Comparison of ENCODE assay signal across 1 cellular context in the genomic region with DNA sequence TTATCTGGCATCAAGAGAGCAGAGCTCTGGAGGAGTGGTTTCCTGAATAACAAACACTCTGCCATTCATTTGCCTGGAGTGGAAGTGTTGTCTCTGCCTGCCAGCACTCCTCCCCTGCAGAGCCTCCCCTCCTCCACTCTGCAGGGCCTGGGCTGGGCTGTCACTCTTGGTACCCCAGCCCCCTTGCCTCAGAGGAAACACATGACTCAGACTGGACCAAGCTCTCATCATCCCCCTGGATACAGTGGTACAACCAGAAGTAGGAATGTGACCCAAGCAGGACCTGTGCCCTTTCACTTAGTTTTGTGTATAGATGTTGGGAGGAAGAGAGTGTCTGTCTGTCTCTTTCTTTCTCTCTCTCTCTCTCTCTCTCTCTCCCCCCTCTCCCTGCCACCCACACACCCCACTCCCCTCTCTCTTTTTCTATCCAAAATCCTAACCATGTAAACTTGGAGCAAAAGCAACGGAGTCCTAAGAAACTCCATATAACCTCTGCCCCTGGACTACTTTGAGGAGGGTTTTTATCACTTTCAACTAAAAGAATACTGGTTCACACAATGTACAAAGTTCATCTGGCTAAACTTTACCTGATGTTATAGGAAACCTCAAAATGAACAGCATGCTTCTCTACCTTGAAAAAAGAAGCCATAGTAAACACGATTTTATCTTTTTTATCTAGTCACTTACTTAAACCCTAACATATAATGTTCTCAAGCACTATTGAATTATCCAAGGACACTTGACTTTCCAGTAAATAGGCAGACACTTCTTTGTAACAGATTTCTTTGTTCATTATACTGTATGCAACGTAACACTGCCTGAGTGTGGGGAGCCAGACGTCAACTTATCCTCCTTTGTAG.
TF ChIP-seq lines count a peak whose summit lies in the region.

No MANE protein-coding gene starts in this region.

TF ChIP-seq in HEK293, 187 proteins besides CTCF, POLR2A, EP300 and RAD21 (continued from another document and continues in another):
- TF ChIP-seq ZNF350 (tag by site-specific recombination; IDR thresholded peaks at IDR 0.05) (no peak), ZNF426 (tag by site-specific recombination; IDR thresholded peaks at IDR 0.05) (no peak), FEZF1 (tag by site-specific recombination; IDR thresholded peaks at IDR 0.05) (peak; percentile 97), ZIC2 (tag by site-specific recombination; IDR thresholded peaks at IDR 0.05) (peak; percentile 80), OSR2 (tag by site-specific recombination; IDR thresholded peaks at IDR 0.05) (0 out of 2 replicates have a peak, but pooled peaks have one; percentile 6), OVOL3 (tag by site-specific recombination; IDR thresholded peaks at IDR 0.05) (no peak), ZNF776 (tag by site-specific recombination; IDR thresholded peaks at IDR 0.05; ENCODE audit: borderline replicate concordance) (no peak), YY2 (tag by site-specific recombination; IDR thresholded peaks at IDR 0.05) (no peak), ZNF391 (tag by site-specific recombination; IDR thresholded peaks at IDR 0.05; ENCODE audit: borderline replicate concordance, low read depth) (no peak), ZNF629 (tag by site-specific recombination; IDR thresholded peaks at IDR 0.05) (0 out of 2 replicates have a peak, but pooled peaks have one; percentile 5), SP3 (tag by site-specific recombination; IDR thresholded peaks at IDR 0.05) (no peak), ZNF514 (tag by site-specific recombination; IDR thresholded peaks at IDR 0.05) (no peak), KLF7 (tag by site-specific recombination; IDR thresholded peaks at IDR 0.05; ENCODE audit: borderline replicate concordance) (no peak), ZNF747 (tag by site-specific recombination; IDR thresholded peaks at IDR 0.05) (no peak), ZFHX2 (tag by site-specific recombination; conservative IDR thresholded peaks at IDR 0.05) (peak; percentile 54; the same call in 1 of the 2 replicates), SCRT1 (tag by site-specific recombination; IDR thresholded peaks at IDR 0.05; ENCODE audit: borderline replicate concordance) (no peak), ZNF174 (tag by site-specific recombination; IDR thresholded peaks at IDR 0.05) (no peak), ZNF423 (tag by site-specific recombination; IDR thresholded peaks at IDR 0.05) (no peak), EGR2 (tag by site-specific recombination; IDR thresholded peaks at IDR 0.05; ENCODE audit: low read depth) (0 out of 2 replicates have a peak, but pooled peaks have one; percentile 32), ZNF184 (tag by site-specific recombination; IDR thresholded peaks at IDR 0.05) (no peak), WT1 (tag by site-specific recombination; IDR thresholded peaks at IDR 0.05) (peak; percentile 64; the same call in 1 of the 2 replicates), ZNF596 (tag by site-specific recombination; IDR thresholded peaks at IDR 0.05) (0 out of 2 replicates have a peak, but pooled peaks have one; percentile 63), KLF1 (tag by site-specific recombination; IDR thresholded peaks at IDR 0.05) (no peak), TCF7L2 (IDR thresholded peaks at IDR 0.05; ENCODE audit: borderline replicate concordance, low read depth, low read length) (no peak), ZNF843 (tag by site-specific recombination; IDR thresholded peaks at IDR 0.05) (0 out of 2 replicates have a peak, but pooled peaks have one; percentile 25), GLIS1 (tag by site-specific recombination; IDR thresholded peaks at IDR 0.05) (peak; percentile 94), ZNF274 (IDR thresholded peaks at IDR 0.05; ENCODE audit: low read length) (no peak), ZNF274 (tag by site-specific recombination; IDR thresholded peaks at IDR 0.05; ENCODE audit: borderline replicate concordance) (no peak), BCL11B (tag by site-specific recombination; IDR thresholded peaks at IDR 0.05; ENCODE audit: low read depth) (no peak), ZSCAN30 (tag by site-specific recombination; IDR thresholded peaks at IDR 0.05) (no peak), ZBTB20 (tag by site-specific recombination; IDR thresholded peaks at IDR 0.05) (peak; percentile 39; the same call in 1 of the 2 replicates), RBAK (tag by site-specific recombination; IDR thresholded peaks at IDR 0.05) (no peak), ZNF239 (tag by site-specific recombination; IDR thresholded peaks at IDR 0.05) (no peak), ZNF670 (tag by site-specific recombination; IDR thresholded peaks at IDR 0.05; ENCODE audit: low read depth) (no peak)
- TF ChIP-seq, protein P1, sequence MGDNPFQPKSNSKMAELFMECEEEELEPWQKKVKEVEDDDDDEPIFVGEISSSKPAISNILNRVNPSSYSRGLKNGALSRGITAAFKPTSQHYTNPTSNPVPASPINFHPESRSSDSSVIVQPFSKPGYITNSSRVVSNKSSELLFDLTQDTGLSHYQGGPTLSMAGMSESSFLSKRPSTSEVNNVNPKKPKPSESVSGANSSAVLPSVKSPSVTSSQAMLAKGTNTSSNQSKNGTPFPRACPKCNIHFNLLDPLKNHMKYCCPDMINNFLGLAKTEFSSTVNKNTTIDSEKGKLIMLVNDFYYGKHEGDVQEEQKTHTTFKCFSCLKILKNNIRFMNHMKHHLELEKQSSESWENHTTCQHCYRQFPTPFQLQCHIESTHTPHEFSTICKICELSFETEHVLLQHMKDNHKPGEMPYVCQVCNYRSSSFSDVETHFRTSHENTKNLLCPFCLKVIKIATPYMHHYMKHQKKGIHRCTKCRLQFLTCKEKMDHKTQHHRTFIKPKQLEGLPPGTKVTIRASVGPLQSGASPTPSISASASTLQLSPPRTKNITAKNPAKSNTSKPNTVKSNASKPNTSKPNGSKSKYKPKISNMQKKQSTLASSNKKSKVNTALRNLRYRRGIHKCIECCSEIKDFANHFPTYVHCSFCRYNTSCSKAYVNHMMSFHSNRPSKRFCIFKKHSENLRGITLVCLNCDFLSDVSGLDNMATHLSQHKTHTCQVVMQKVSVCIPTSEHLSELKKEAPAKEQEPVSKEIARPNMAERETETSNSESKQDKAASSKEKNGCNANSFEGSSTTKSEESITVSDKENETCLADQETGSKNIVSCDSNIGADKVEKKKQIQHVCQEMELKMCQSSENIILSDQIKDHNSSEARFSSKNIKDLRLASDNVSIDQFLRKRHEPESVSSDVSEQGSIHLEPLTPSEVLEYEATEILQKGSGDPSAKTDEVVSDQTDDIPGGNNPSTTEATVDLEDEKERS (tag by site-specific recombination; IDR thresholded peaks at IDR 0.05): no peak
- TF ChIP-seq, protein P2, sequence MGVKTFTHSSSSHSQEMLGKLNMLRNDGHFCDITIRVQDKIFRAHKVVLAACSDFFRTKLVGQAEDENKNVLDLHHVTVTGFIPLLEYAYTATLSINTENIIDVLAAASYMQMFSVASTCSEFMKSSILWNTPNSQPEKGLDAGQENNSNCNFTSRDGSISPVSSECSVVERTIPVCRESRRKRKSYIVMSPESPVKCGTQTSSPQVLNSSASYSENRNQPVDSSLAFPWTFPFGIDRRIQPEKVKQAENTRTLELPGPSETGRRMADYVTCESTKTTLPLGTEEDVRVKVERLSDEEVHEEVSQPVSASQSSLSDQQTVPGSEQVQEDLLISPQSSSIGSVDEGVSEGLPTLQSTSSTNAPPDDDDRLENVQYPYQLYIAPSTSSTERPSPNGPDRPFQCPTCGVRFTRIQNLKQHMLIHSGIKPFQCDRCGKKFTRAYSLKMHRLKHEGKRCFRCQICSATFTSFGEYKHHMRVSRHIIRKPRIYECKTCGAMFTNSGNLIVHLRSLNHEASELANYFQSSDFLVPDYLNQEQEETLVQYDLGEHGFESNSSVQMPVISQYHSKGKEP (tag by site-specific recombination; IDR thresholded peaks at IDR 0.05): no peak
- TF ChIP-seq, protein P3, sequence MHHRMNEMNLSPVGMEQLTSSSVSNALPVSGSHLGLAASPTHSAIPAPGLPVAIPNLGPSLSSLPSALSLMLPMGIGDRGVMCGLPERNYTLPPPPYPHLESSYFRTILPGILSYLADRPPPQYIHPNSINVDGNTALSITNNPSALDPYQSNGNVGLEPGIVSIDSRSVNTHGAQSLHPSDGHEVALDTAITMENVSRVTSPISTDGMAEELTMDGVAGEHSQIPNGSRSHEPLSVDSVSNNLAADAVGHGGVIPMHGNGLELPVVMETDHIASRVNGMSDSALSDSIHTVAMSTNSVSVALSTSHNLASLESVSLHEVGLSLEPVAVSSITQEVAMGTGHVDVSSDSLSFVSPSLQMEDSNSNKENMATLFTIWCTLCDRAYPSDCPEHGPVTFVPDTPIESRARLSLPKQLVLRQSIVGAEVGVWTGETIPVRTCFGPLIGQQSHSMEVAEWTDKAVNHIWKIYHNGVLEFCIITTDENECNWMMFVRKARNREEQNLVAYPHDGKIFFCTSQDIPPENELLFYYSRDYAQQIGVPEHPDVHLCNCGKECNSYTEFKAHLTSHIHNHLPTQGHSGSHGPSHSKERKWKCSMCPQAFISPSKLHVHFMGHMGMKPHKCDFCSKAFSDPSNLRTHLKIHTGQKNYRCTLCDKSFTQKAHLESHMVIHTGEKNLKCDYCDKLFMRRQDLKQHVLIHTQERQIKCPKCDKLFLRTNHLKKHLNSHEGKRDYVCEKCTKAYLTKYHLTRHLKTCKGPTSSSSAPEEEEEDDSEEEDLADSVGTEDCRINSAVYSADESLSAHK (tag by site-specific recombination; IDR thresholded peaks at IDR 0.05): peak; percentile 36; the same call in 1 of the 2 replicates
- TF ChIP-seq, protein P4, sequence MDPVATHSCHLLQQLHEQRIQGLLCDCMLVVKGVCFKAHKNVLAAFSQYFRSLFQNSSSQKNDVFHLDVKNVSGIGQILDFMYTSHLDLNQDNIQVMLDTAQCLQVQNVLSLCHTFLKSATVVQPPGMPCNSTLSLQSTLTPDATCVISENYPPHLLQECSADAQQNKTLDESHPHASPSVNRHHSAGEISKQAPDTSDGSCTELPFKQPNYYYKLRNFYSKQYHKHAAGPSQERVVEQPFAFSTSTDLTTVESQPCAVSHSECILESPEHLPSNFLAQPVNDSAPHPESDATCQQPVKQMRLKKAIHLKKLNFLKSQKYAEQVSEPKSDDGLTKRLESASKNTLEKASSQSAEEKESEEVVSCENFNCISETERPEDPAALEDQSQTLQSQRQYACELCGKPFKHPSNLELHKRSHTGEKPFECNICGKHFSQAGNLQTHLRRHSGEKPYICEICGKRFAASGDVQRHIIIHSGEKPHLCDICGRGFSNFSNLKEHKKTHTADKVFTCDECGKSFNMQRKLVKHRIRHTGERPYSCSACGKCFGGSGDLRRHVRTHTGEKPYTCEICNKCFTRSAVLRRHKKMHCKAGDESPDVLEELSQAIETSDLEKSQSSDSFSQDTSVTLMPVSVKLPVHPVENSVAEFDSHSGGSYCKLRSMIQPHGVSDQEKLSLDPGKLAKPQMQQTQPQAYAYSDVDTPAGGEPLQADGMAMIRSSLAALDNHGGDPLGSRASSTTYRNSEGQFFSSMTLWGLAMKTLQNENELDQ (tag by site-specific recombination; IDR thresholded peaks at IDR 0.05; ENCODE audit: low read depth): no peak
- TF ChIP-seq, protein P5, sequence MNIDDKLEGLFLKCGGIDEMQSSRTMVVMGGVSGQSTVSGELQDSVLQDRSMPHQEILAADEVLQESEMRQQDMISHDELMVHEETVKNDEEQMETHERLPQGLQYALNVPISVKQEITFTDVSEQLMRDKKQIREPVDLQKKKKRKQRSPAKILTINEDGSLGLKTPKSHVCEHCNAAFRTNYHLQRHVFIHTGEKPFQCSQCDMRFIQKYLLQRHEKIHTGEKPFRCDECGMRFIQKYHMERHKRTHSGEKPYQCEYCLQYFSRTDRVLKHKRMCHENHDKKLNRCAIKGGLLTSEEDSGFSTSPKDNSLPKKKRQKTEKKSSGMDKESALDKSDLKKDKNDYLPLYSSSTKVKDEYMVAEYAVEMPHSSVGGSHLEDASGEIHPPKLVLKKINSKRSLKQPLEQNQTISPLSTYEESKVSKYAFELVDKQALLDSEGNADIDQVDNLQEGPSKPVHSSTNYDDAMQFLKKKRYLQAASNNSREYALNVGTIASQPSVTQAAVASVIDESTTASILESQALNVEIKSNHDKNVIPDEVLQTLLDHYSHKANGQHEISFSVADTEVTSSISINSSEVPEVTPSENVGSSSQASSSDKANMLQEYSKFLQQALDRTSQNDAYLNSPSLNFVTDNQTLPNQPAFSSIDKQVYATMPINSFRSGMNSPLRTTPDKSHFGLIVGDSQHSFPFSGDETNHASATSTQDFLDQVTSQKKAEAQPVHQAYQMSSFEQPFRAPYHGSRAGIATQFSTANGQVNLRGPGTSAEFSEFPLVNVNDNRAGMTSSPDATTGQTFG (tag by site-specific recombination; IDR thresholded peaks at IDR 0.05; ENCODE audit: borderline replicate concordance): no peak
- TF ChIP-seq, protein P6, sequence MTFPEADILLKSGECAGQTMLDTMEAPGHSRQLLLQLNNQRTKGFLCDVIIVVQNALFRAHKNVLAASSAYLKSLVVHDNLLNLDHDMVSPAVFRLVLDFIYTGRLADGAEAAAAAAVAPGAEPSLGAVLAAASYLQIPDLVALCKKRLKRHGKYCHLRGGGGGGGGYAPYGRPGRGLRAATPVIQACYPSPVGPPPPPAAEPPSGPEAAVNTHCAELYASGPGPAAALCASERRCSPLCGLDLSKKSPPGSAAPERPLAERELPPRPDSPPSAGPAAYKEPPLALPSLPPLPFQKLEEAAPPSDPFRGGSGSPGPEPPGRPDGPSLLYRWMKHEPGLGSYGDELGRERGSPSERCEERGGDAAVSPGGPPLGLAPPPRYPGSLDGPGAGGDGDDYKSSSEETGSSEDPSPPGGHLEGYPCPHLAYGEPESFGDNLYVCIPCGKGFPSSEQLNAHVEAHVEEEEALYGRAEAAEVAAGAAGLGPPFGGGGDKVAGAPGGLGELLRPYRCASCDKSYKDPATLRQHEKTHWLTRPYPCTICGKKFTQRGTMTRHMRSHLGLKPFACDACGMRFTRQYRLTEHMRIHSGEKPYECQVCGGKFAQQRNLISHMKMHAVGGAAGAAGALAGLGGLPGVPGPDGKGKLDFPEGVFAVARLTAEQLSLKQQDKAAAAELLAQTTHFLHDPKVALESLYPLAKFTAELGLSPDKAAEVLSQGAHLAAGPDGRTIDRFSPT (tag by site-specific recombination; IDR thresholded peaks at IDR 0.05): no peak
- TF ChIP-seq, protein P7, sequence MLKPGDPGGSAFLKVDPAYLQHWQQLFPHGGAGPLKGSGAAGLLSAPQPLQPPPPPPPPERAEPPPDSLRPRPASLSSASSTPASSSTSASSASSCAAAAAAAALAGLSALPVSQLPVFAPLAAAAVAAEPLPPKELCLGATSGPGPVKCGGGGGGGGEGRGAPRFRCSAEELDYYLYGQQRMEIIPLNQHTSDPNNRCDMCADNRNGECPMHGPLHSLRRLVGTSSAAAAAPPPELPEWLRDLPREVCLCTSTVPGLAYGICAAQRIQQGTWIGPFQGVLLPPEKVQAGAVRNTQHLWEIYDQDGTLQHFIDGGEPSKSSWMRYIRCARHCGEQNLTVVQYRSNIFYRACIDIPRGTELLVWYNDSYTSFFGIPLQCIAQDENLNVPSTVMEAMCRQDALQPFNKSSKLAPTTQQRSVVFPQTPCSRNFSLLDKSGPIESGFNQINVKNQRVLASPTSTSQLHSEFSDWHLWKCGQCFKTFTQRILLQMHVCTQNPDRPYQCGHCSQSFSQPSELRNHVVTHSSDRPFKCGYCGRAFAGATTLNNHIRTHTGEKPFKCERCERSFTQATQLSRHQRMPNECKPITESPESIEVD (tag by site-specific recombination; IDR thresholded peaks at IDR 0.05): peak; percentile 51; the same call in 1 of the 2 replicates
- TF ChIP-seq, protein P8, sequence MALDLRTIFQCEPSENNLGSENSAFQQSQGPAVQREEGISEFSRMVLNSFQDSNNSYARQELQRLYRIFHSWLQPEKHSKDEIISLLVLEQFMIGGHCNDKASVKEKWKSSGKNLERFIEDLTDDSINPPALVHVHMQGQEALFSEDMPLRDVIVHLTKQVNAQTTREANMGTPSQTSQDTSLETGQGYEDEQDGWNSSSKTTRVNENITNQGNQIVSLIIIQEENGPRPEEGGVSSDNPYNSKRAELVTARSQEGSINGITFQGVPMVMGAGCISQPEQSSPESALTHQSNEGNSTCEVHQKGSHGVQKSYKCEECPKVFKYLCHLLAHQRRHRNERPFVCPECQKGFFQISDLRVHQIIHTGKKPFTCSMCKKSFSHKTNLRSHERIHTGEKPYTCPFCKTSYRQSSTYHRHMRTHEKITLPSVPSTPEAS (tag by site-specific recombination; IDR thresholded peaks at IDR 0.05): no peak
